Comparison of ENCODE assay signal across 1 cellular context in genomic region chr11:110432713-110433392, GRCh38.
TF ChIP-seq lines count a peak whose summit lies in the region.

No MANE protein-coding gene starts in this region.

TF ChIP-seq in SK-N-SH treated with all-trans-retinoic acid at 6 μM for 48 hours, 23 proteins besides CTCF, POLR2A, EP300 and RAD21 (continued from another document):
- TF ChIP-seq POU6F1 (CRISPR knock-in tag; IDR thresholded peaks at IDR 0.05; ENCODE audit: borderline replicate concordance, low read depth) (no peak), TOX (CRISPR knock-in tag; IDR thresholded peaks at IDR 0.05; ENCODE audit: borderline replicate concordance) (no peak), CSDC2 (CRISPR knock-in tag; IDR thresholded peaks at IDR 0.05) (no peak)
